19 cellular contexts compared by ENCODE assay signal in the genomic region with DNA sequence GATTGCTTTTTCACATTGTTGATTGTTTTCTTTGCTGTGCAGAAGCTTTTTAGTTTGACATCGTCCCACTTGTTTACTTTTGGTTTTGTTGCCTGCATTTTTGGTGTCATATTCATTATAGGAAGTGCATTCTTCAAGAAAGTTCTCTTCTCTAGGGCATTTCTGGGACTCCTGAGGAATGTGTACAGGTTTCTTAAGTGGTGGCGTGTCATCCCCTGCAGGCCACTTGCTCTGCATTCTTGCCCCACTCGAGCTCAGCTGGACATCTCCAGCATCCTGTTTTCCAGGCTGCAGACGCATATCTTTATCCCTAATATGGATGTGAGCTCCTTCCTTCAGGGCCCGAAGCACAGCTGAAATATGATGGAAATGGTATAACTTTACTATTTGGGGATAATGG.
DNase-seq lines count a peak whose midpoint lies in the region; ATAC-seq and TF ChIP-seq lines count a peak whose summit lies in the region.
"Had no signal": no experiment of that assay in that cellular context is flagged by ENCODE, and none has a peak within 500 bp of the region (broad histone marks: within the 10 kb centered on the region; RNA-seq: fewer than 3 reads in every experiment).

No MANE protein-coding gene starts in this region.

- H3K27ac ChIP-seq in upper lobe of left lung: no peak overlapping the region
- no peak overlapping the region for H3K27ac ChIP-seq in Peyer's patch
- H3K27ac ChIP-seq: uterus had no signal

- H3K4me1 ChIP-seq in adipocyte (ENCODE audit: control insufficient read depth, insufficient read depth, low read length) (peaks cover 5% of the 10 kb centered on the region), upper lobe of left lung (peaks cover 0 to 8% (median 3%) of the 10 kb centered on the region in 4 donors), Peyer's patch (no peaks in the 10 kb centered on the region)
- H3K4me1 ChIP-seq: HAP-1, uterus had no signal

- H3K4me3 ChIP-seq in adipocyte (ENCODE audit: low read length): no peak overlapping the region
- H3K4me3 ChIP-seq in upper lobe of left lung: no peak overlapping the region
- H3K4me3 ChIP-seq in Peyer's patch: no peak overlapping the region
- H3K4me3 ChIP-seq: HAP-1, uterus had no signal

- no peak for ATAC-seq in Right ventricle myocardium superior (ENCODE audit: poor library complexity)
- no peak for ATAC-seq in upper lobe of left lung (ENCODE audit: low FRiP score in 2 of 2)
- ATAC-seq in HG03469 (IDR thresholded peaks at IDR 0.05; ENCODE audit: unreplicated experiment): no peak
- ATAC-seq: Right ventricle myocardium inferior had no signal

- TF ChIP-seq POLR2A in upper lobe of left lung (IDR thresholded peaks at IDR 0.05) (no peak), Peyer's patch (IDR thresholded peaks at IDR 0.05) (no peak)

- WGBS in upper lobe of left lung, 2 donors: 60 to 63% methylated on average over 5 of the region's 5 CpGs

- no peak overlapping the region for H3K9ac ChIP-seq in adipocyte (ENCODE audit: low read length)

- H3K36me3 ChIP-seq in adipocyte (ENCODE audit: control insufficient read depth, insufficient read depth, low read length, severe bottlenecking) (no peaks in the 10 kb centered on the region), upper lobe of left lung (no peaks in the 10 kb centered on the region), Peyer's patch (no peaks in the 10 kb centered on the region)
- H3K36me3 ChIP-seq: HAP-1, uterus had no signal

- TF ChIP-seq CTCF in upper lobe of left lung (IDR thresholded peaks at IDR 0.05) (no peak), Peyer's patch (IDR thresholded peaks at IDR 0.05) (no peak)

- DNase-seq in A172 (ENCODE audit: low spot score): peak; percentile 72
- DNase-seq in GM04504 (ENCODE audit: low read depth): peak; percentile 37
- peak; percentile 69 for DNase-seq in adipocyte (ENCODE audit: low read depth)
- peak; percentile 47 for DNase-seq in iris pigment epithelial cell (ENCODE audit: low read depth)
- DNase-seq in Right ventricle myocardium superior: no peak
- DNase-seq in upper lobe of left lung: no peak
- no peak for DNase-seq in Peyer's patch
- DNase-seq: activated CD4-positive, alpha-beta T cell treated with anti-CD3 and anti-CD28 coated beads, Interleukin-2, amount 10 ng/mL, durations not matched to agents 7 days and 5 days; activated T-cell treated with anti-CD3 and anti-CD28 coated beads, Interleukin-2, amount 50 U/mL, for 48 hours; amygdala; dermis blood vessel endothelial cell; DMS 273 treated with DMSO at 0.1 percent for 48 hours; NCI-H2029 treated with DMSO at 0.1 percent for 48 hours; NCI-H774; stimulated activated naive CD4-positive, alpha-beta T cell; uterus had no signal

- TF ChIP-seq EP300 in upper lobe of left lung (IDR thresholded peaks at IDR 0.05): no peak

- no peaks in the 10 kb centered on the region for H3K27me3 ChIP-seq in adipocyte (replicated peaks; ENCODE audit: control insufficient read depth, insufficient read depth, low read length)
- H3K27me3 ChIP-seq in upper lobe of left lung: no peaks in the 10 kb centered on the region
- H3K27me3 ChIP-seq in Peyer's patch: no peaks in the 10 kb centered on the region
- H3K27me3 ChIP-seq: uterus had no signal

- no peaks in the 10 kb centered on the region for H3K9me3 ChIP-seq in adipocyte (ENCODE audit: control insufficient read depth, low read length)
- H3K9me3 ChIP-seq in upper lobe of left lung: no peaks in the 10 kb centered on the region
- H3K9me3 ChIP-seq in Peyer's patch: no peaks in the 10 kb centered on the region
- H3K9me3 ChIP-seq: HAP-1, uterus had no signal

- intact Hi-C loops in Right ventricle myocardium superior (cut with DNase I): no loop called here

Comparison
In these comparisons a context has a peak if more than half of its experiments do, and no peak if none do; other contexts are left out.
1. DNase-seq: peak in A172 (single experiment), GM04504 (single experiment), adipocyte (single experiment) and iris pigment epithelial cell (single experiment); none in Right ventricle myocardium superior (single experiment), upper lobe of left lung (0 of 2) and Peyer's patch (0 of 3).